Comparison of ENCODE assay signal across 9 cellular contexts in genomic region chr4:93764647-93765246, GRCh38.
DNase-seq lines count a peak whose midpoint lies in the region; ATAC-seq and TF ChIP-seq lines count a peak whose summit lies in the region.
"Had no signal": no experiment of that assay in that cellular context is flagged by ENCODE, and none has a peak within 500 bp of the region (broad histone marks: within the 10 kb centered on the region; RNA-seq: fewer than 3 reads in every experiment).

No MANE protein-coding gene starts in this region.

- no peak overlapping the region for H4K91ac ChIP-seq in mesenchymal stem cell (ENCODE audit: low read length)

- H3K36me3 Mint-ChIP-seq in T-helper 17 cell (ENCODE audit: low read depth): no peaks in the 10 kb centered on the region

- H3K4ac ChIP-seq in mesenchymal stem cell (ENCODE audit: low read depth in 1 of 2, low read length in 2 of 2): no peak overlapping the region

- no peak overlapping the region for H2BK12ac ChIP-seq in mesenchymal stem cell (ENCODE audit: low read length in 2 of 2)

- H3K4me3 ChIP-seq in cardiac fibroblast (replicated peaks in 1 of 2; ENCODE audit: low read depth in 2 of 2, low read length in 2 of 2): no peak overlapping the region
- H3K4me3 ChIP-seq in mesenchymal stem cell (ENCODE audit: insufficient read depth in 1 of 2, low read depth in 1 of 2, low read length in 2 of 2): no peak overlapping the region
- H3K4me3 ChIP-seq: SJSA1 had no signal

- H3K9ac ChIP-seq in mesenchymal stem cell (ENCODE audit: low read length): no peak overlapping the region

- no peaks in the 10 kb centered on the region for H3K27me3 Mint-ChIP-seq in T-helper 17 cell

- H3K4me2 ChIP-seq in mesenchymal stem cell (ENCODE audit: low read length, poor library complexity, severe bottlenecking): no peak overlapping the region

- no peak overlapping the region for H3K18ac ChIP-seq in mesenchymal stem cell (ENCODE audit: low read depth in 1 of 2, low read length in 2 of 2)

- H3K9me3 ChIP-seq in mesenchymal stem cell (ENCODE audit: control insufficient read depth, low read length) (no peaks in the 10 kb centered on the region), T-helper 17 cell (ENCODE audit: control insufficient read depth, low read length, poor library complexity, severe bottlenecking) (no peaks in the 10 kb centered on the region)
- H3K9me3 ChIP-seq: SJSA1 had no signal

- TF ChIP-seq CTCF in C4-2B (conservative IDR thresholded peaks at IDR 0.05): peak; percentile 86
- TF ChIP-seq CTCF in cardiac fibroblast (IDR thresholded peaks at IDR 0.05; ENCODE audit: low read depth, low read length): peak; percentile 64

- H3K27me3 ChIP-seq in mesenchymal stem cell (ENCODE audit: control insufficient read depth in 1 of 2, insufficient read depth in 1 of 2, low read length in 2 of 2): no peaks in the 10 kb centered on the region

- no peaks in the 10 kb centered on the region for H3K4me1 Mint-ChIP-seq in T-helper 17 cell

- no peak overlapping the region for H3K23ac ChIP-seq in mesenchymal stem cell (ENCODE audit: low read length in 2 of 2)

- H3K4me3 Mint-ChIP-seq in T-helper 17 cell: no peak overlapping the region

- H3K79me1 ChIP-seq in mesenchymal stem cell (replicated peaks; ENCODE audit: low read length, poor library complexity, severe bottlenecking): no peaks in the 10 kb centered on the region

- H4K8ac ChIP-seq in mesenchymal stem cell (ENCODE audit: low read length): no peak overlapping the region

- no peak overlapping the region for H2BK120ac ChIP-seq in mesenchymal stem cell (ENCODE audit: low read depth, low read length)

- H2AFZ ChIP-seq in mesenchymal stem cell (ENCODE audit: low read depth, low read length): no peak overlapping the region

- WGBS in mesenchymal stem cell: 8% methylated on average over 1 of the region's 5 CpGs

- peak; percentile 74 for ATAC-seq in GM18519 (IDR thresholded peaks at IDR 0.05; ENCODE audit: low FRiP score, unreplicated experiment)
- peak; percentile 59 for ATAC-seq in HG03095 (IDR thresholded peaks at IDR 0.05; ENCODE audit: unreplicated experiment)
- ATAC-seq in T-helper 17 cell: no peak

- DNase-seq in NCI-H526 (lab: John Stamatoyannopoulos, UW): peak; percentile 11 to 58
- peak; percentile 59 to 65 for DNase-seq in cardiac fibroblast (ENCODE audit: low read depth in 2 of 2)
- peak; percentile 48 for DNase-seq in mesenchymal stem cell
- DNase-seq in ureter (ENCODE audit: low spot score): no peak
- DNase-seq in T-helper 17 cell: no peak

- H3K14ac ChIP-seq in mesenchymal stem cell (ENCODE audit: low read length in 2 of 2): no peak overlapping the region

- no peak overlapping the region for H2BK5ac ChIP-seq in mesenchymal stem cell (ENCODE audit: low read depth, low read length, poor library complexity, severe bottlenecking)

- H3K36me3 ChIP-seq in mesenchymal stem cell (ENCODE audit: control insufficient read depth in 1 of 2, insufficient read depth in 2 of 2, low read depth in 1 of 2, low read length in 2 of 2): no peaks in the 10 kb centered on the region
- H3K36me3 ChIP-seq: SJSA1 had no signal

- no peak overlapping the region for H2AK5ac ChIP-seq in mesenchymal stem cell (ENCODE audit: low read length, severe bottlenecking)

- H3K27ac ChIP-seq in C4-2B: no peak overlapping the region
- H3K27ac ChIP-seq in mesenchymal stem cell (ENCODE audit: low read length, poor library complexity, severe bottlenecking): no peak overlapping the region
- H3K27ac ChIP-seq: SJSA1 had no signal

- H2BK15ac ChIP-seq in mesenchymal stem cell (ENCODE audit: low read depth, poor library complexity, severe bottlenecking): no peak overlapping the region

- H3K27ac Mint-ChIP-seq in T-helper 17 cell: no peak overlapping the region

- no peaks in the 10 kb centered on the region for H3K4me1 ChIP-seq in mesenchymal stem cell (ENCODE audit: control insufficient read depth, insufficient read depth, low read depth, low read length)
- H3K4me1 ChIP-seq: SJSA1 had no signal

Comparison
In these comparisons a context has a peak if more than half of its experiments do, and no peak if none do; other contexts are left out.
1. DNase-seq: peak in NCI-H526 (2 of 2), cardiac fibroblast (2 of 2) and mesenchymal stem cell (single experiment); none in ureter (single experiment) and T-helper 17 cell (0 of 3).